In the genomic region with DNA sequence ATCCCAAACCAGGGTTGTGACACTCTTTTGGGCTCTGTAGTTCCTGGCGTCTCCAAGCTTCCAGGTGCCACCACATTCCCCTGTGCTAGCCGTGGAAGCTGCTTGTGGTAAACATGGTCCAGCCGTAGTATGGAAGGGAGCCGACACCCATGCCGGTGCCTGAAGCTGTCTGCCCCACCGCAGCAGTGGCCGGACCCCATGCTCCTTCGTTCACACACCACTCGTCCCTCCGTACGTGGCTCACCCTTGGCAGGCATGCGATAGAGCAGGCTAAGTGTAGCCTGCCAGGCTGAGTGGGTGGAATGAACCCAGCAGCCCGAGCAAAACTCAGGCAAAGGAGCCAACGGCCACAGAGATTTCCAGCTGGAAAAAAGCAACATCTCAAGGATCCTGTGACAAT, we compare ENCODE assay signal across 28 cellular contexts.
"Had no signal": no experiment of that assay in that cellular context is flagged by ENCODE, and none has a peak within 500 bp of the region (broad histone marks: within the 10 kb centered on the region; RNA-seq: fewer than 3 reads in every experiment).

No MANE protein-coding gene starts in this region.

- H3K4me1 Mint-ChIP-seq: endodermal cell, immature natural killer cell had no signal

- DNase-seq: colonic mucosa; cortex of kidney; effector CD8-positive, alpha-beta T cell; effector memory CD8-positive, alpha-beta T cell; endodermal cell; erythroblast; esophagus squamous epithelium; foreskin fibroblast; foreskin melanocyte; gastrocnemius medialis; glutamatergic neuron; head of caudate nucleus; heart right ventricle; hypothalamus; immature natural killer cell; islet precursor cell; kidney; kidney glomerular epithelial cell; left colon; left ventricle myocardium inferior; lower lobe of right lung; mesenchymal stem cell; midbrain had no signal

- H3K4me1 ChIP-seq: colonic mucosa, esophagus squamous epithelium, gastrocnemius medialis, heart right ventricle, left ventricle myocardium inferior, lower lobe of right lung had no signal

- H3K36me3 ChIP-seq: colonic mucosa, esophagus squamous epithelium, gastrocnemius medialis, heart right ventricle, left ventricle myocardium inferior, lower lobe of right lung had no signal

- H3K9me3 ChIP-seq: colonic mucosa, gastrocnemius medialis, lower lobe of right lung had no signal

- H3K4me3 Mint-ChIP-seq: dendritic cell treated with granulocyte-macrophage colony-stimulating factor and Interleukin-4, amounts not matched to agents 40 ng/mL and 50 ng/mL, for 4 days; effector memory CD8-positive, alpha-beta T cell; endodermal cell; immature natural killer cell had no signal

- H3K27ac Mint-ChIP-seq: dendritic cell treated with granulocyte-macrophage colony-stimulating factor and Interleukin-4, amounts not matched to agents 40 ng/mL and 50 ng/mL, for 4 days; effector memory CD8-positive, alpha-beta T cell; endodermal cell; immature natural killer cell had no signal

- ATAC-seq: effector memory CD8-positive, alpha-beta T cell; esophagus mucosa; gastrocnemius medialis; heart right ventricle; left colon; left lobe of liver had no signal

- H3K9me3 Mint-ChIP-seq: endodermal cell had no signal

- H3K27ac ChIP-seq: colonic mucosa, epithelial cell of prostate, esophagus squamous epithelium, gastrocnemius medialis, heart right ventricle, left ventricle myocardium inferior, lower lobe of right lung had no signal

- FAIRE-seq: endometrium, kidney had no signal

- H3K27me3 ChIP-seq: colonic mucosa, esophagus squamous epithelium, gastrocnemius medialis, heart right ventricle had no signal

- H3K27me3 Mint-ChIP-seq: dendritic cell treated with granulocyte-macrophage colony-stimulating factor and Interleukin-4, amounts not matched to agents 40 ng/mL and 50 ng/mL, for 4 days; effector memory CD8-positive, alpha-beta T cell had no signal

- H3K4me3 ChIP-seq: colonic mucosa, esophagus squamous epithelium, gastrocnemius medialis, heart right ventricle, left ventricle myocardium inferior, lower lobe of right lung had no signal
